ENCODE assay signal across 23 cellular contexts in genomic region chr11:6599884-6600390, GRCh38. TPM values are rescaled to one million over a fixed set of nuclear protein-coding genes. Genes with fewer than 3 reads are reported as not detected.
A peak's percentile ranks its signal among the peaks of the same experiment; 100 is the strongest.
DNase-seq lines count a peak whose midpoint lies in the region; ATAC-seq and TF ChIP-seq lines count a peak whose summit lies in the region.
"Had no signal": no experiment of that assay in that cellular context is flagged by ENCODE, and none has a peak within 500 bp of the region (broad histone marks: within the 10 kb centered on the region; RNA-seq: fewer than 3 reads in every experiment).

No MANE protein-coding gene starts in this region.

- 86% methylated on average over 2 of the region's 2 CpGs for WGBS in esophagus muscularis mucosa

- DNase-seq in right atrium auricular region (ENCODE audit: low spot score): peak; percentile 53
- no peak for DNase-seq in left cardiac atrium
- DNase-seq in esophagus muscularis mucosa (ENCODE audit: extremely low spot score): peak; percentile 14
- peak; percentile 67 for DNase-seq in osteocyte (ENCODE audit: extremely low spot score, unreplicated experiment)
- no peak for DNase-seq in Caco-2
- DNase-seq in NCI-H1436 treated with DMSO at 0.1 percent for 48 hours (lab: John Stamatoyannopoulos, UW): no peak
- no peak for DNase-seq in NCI-H82 (lab: John Stamatoyannopoulos, UW)
- DNase-seq: CD8-positive, alpha-beta T cell; DMS53; EL; NCI-H1105; NCI-H1694; NCI-H2081 treated with DMSO at 0.1 percent for 48 hours; NCI-H510A; NCI-H774; OCI-M1; RPMI8226; SHP77 treated with DMSO at 0.1 percent for 48 hours had no signal

- intact Hi-C loops in left cardiac atrium (cut with DNase I) (loop anchor here in 1 of 2 donors (5.0 kb wide), 1 partner anchor 82 kb away; the partner anchor contains the start of gene MRPL17), esophagus muscularis mucosa (cut with DNase I) (loop anchor here (10.0 kb wide), 2 partner anchors 125 to 205 kb away; partner anchors contain the start of genes SMPD1 and TRIM3), Caco-2 (cut with micrococcal nuclease; ENCODE audit: unreplicated experiment) (no loop called here)

- H3K4me3 ChIP-seq in right atrium auricular region: no peak overlapping the region
- no peak overlapping the region for H3K4me3 ChIP-seq in esophagus muscularis mucosa
- no peak overlapping the region for H3K4me3 ChIP-seq in Caco-2 (ENCODE audit: low read depth, low read length)
- H3K4me3 ChIP-seq: BLaER1, GM12878, GM23338 had no signal

- H3K4me1 ChIP-seq in right atrium auricular region (peaks cover 0 to 60% of the 10 kb centered on the region in 2 donors), esophagus muscularis mucosa (peaks cover 57 to 81% (median 70%) of the 10 kb centered on the region in 4 donors), Caco-2 (peaks cover 18% of the 10 kb centered on the region)

- H3K27me3 Mint-ChIP-seq in osteocyte (ENCODE audit: unreplicated experiment) (no peaks in the 10 kb centered on the region), Caco-2 (ENCODE audit: insufficient read depth, unreplicated experiment) (no peaks in the 10 kb centered on the region)

- no peak overlapping the region for H3K27ac ChIP-seq in right atrium auricular region
- H3K27ac ChIP-seq in esophagus muscularis mucosa (replicated peaks in 1 of 4): peak overlapping the region in 2 of 4 donors; percentile 6 to 82
- H3K27ac ChIP-seq: BLaER1 had no signal

- POLR2A ChIA-PET in Caco-2 (lab: Charles Lee): interaction anchor here (0.5 kb wide), 1 partner anchor 124 kb away, joined by 4 read pairs; no protein-coding TSS in a partner anchor

- TF ChIP-seq CTCF in right atrium auricular region (IDR thresholded peaks at IDR 0.05) (no peak), esophagus muscularis mucosa (IDR thresholded peaks at IDR 0.05) (no peak), osteocyte (IDR thresholded peaks at IDR 0.05) (no peak), Caco-2 (IDR thresholded peaks at IDR 0.05; ENCODE audit: insufficient read depth in 1 of 2, low read depth in 1 of 2, low read length in 1 of 2, severe bottlenecking in 1 of 2, unreplicated experiment in 1 of 2) (no peak)

- no peaks in the 10 kb centered on the region for H3K27me3 ChIP-seq in right atrium auricular region
- no peaks in the 10 kb centered on the region for H3K27me3 ChIP-seq in esophagus muscularis mucosa
- no peaks in the 10 kb centered on the region for H3K27me3 ChIP-seq in Caco-2 (replicated peaks; ENCODE audit: control insufficient read depth, insufficient read depth, low read length)
- H3K27me3 ChIP-seq: BLaER1 had no signal

- H3K4me3 Mint-ChIP-seq in osteocyte (ENCODE audit: unreplicated experiment) (no peak overlapping the region), Caco-2 (ENCODE audit: unreplicated experiment) (no peak overlapping the region)
- H3K4me3 Mint-ChIP-seq: CD8-positive, alpha-beta T cell; GM23338 had no signal

- no peak overlapping the region for H3K27ac Mint-ChIP-seq in osteocyte (ENCODE audit: unreplicated experiment)
- no peak overlapping the region for H3K27ac Mint-ChIP-seq in Caco-2 (ENCODE audit: unreplicated experiment)
- H3K27ac Mint-ChIP-seq: GM23338 had no signal

- BruUV-seq in Caco-2 (replicated peaks; lab: Mats Ljungman, UMichigan): no TSS peak

- peaks cover 28% of the 10 kb centered on the region for H3K36me3 Mint-ChIP-seq in osteocyte (ENCODE audit: unreplicated experiment)
- H3K36me3 Mint-ChIP-seq in Caco-2 (ENCODE audit: insufficient read depth, unreplicated experiment): peaks cover 20% of the 10 kb centered on the region

- H3K4me1 Mint-ChIP-seq in osteocyte (ENCODE audit: unreplicated experiment) (peaks cover 2% of the 10 kb centered on the region), Caco-2 (ENCODE audit: low read depth, unreplicated experiment) (no peaks in the 10 kb centered on the region)

- no peak for TF ChIP-seq POLR2A in esophagus muscularis mucosa (IDR thresholded peaks at IDR 0.05; ENCODE audit: low read depth)

- no peak for TF ChIP-seq EP300 in esophagus muscularis mucosa (IDR thresholded peaks at IDR 0.05)

- H3K9me3 ChIP-seq in right atrium auricular region (no peaks in the 10 kb centered on the region), esophagus muscularis mucosa (no peaks in the 10 kb centered on the region), Caco-2 (no peaks in the 10 kb centered on the region)
- H3K9me3 ChIP-seq: BLaER1 had no signal

- H3K9me3 Mint-ChIP-seq in osteocyte (ENCODE audit: unreplicated experiment) (no peaks in the 10 kb centered on the region), Caco-2 (ENCODE audit: unreplicated experiment) (no peaks in the 10 kb centered on the region)
- H3K9me3 Mint-ChIP-seq: CD8-positive, alpha-beta T cell; GM23338 had no signal

- peaks cover 33% of the 10 kb centered on the region for H3K36me3 ChIP-seq in right atrium auricular region
- H3K36me3 ChIP-seq in esophagus muscularis mucosa: peaks cover 22 to 48% (median 37%) of the 10 kb centered on the region in 4 donors
- H3K36me3 ChIP-seq in Caco-2 (ENCODE audit: control insufficient read depth, insufficient read depth, low read length): peaks cover 6% of the 10 kb centered on the region

- CTCF ChIA-PET in Caco-2 (lab: Charles Lee): interaction anchor here (0.6 kb wide), 1 partner anchor 84 kb away, joined by 3 read pairs; no protein-coding TSS in a partner anchor

- no peak for ATAC-seq in left cardiac atrium
- ATAC-seq in HG03442 (IDR thresholded peaks at IDR 0.05; ENCODE audit: unreplicated experiment): no peak
- ATAC-seq: CD8-positive, alpha-beta T cell; GM12878; GM23338; HCT116 had no signal

RNA-seq across cellular contexts. Expression of gene RRP8, which starts 3.5 kb away (rescaled TPM):
- total RNA-seq in right atrium auricular region (10 to 100 TPM in 1 of 2 donors, 1 to 10 TPM in 1; 9.7 to 12.2 TPM), left cardiac atrium (10 to 100 TPM; 14.2 to 18.0 TPM), esophagus muscularis mucosa (10 to 100 TPM; 12.4 to 34.0 (median 27.0) TPM), osteocyte (15.3 and 17.8 TPM in 2 replicates), Caco-2 (2022) (20.0 and 21.0 TPM in 2 replicates)

RNA-seq across cellular contexts. Expression of gene ILK, which starts 3.6 kb away (rescaled TPM):
- total RNA-seq in right atrium auricular region (100 to 1,000 TPM; 142 to 193 TPM), left cardiac atrium (100 to 1,000 TPM; 166 to 183 TPM), esophagus muscularis mucosa (100 to 1,000 TPM; 481 to 652 (median 606) TPM), osteocyte (192 and 209 TPM in 2 replicates), Caco-2 (2022) (117 and 119 TPM in 2 replicates)

RNA-seq across cellular contexts. Expression of gene TAF10, which starts 12.1 kb away (rescaled TPM):
- total RNA-seq in right atrium auricular region (10 to 100 TPM; 26.6 to 54.0 TPM), left cardiac atrium (100 to 1,000 TPM; 102 to 105 TPM), esophagus muscularis mucosa (10 to 100 TPM; 24.2 to 51.1 (median 43.4) TPM), osteocyte (93.4 and 100 TPM in 2 replicates), Caco-2 (2022) (142 and 143 TPM in 2 replicates)

RNA-seq across cellular contexts. Expression of gene TPP1, which starts 19.3 kb away (rescaled TPM):
- total RNA-seq in right atrium auricular region (10 to 100 TPM; 48.8 to 83.1 TPM), left cardiac atrium (10 to 100 TPM; 69.5 to 87.7 TPM), esophagus muscularis mucosa (10 to 100 TPM; 44.4 to 71.5 (median 54.9) TPM), osteocyte (157 and 171 TPM in 2 replicates), Caco-2 (2022) (61.7 TPM in 2 replicates)

RNA-seq across cellular contexts. Expression of gene DCHS1, which starts 55.7 kb away (rescaled TPM):
- 10 to 100 TPM in 1 of 2 donors, 1 to 10 TPM in 1; 9.3 to 23.0 TPM for total RNA-seq in right atrium auricular region
- 10 to 100 TPM; 14.4 to 15.8 TPM for total RNA-seq in left cardiac atrium
- 10 to 100 TPM; 27.0 to 60.9 (median 34.0) TPM for total RNA-seq in esophagus muscularis mucosa
- total RNA-seq in osteocyte: 63.0 and 63.3 TPM in 2 replicates
- 1.7 and 2.0 TPM in 2 replicates for total RNA-seq in Caco-2 (2022)

Comparison
In these comparisons a context has a peak if more than half of its experiments do, and no peak if none do; other contexts are left out.
1. DNase-seq: peak in right atrium auricular region (single experiment), esophagus muscularis mucosa (single experiment) and osteocyte (single experiment); none in left cardiac atrium (single experiment), Caco-2 (0 of 2), NCI-H1436 treated with DMSO at 0.1 percent for 48 hours (single experiment) and NCI-H82 (single experiment).